ENCODE assay signal across 9 cellular contexts in the genomic region with DNA sequence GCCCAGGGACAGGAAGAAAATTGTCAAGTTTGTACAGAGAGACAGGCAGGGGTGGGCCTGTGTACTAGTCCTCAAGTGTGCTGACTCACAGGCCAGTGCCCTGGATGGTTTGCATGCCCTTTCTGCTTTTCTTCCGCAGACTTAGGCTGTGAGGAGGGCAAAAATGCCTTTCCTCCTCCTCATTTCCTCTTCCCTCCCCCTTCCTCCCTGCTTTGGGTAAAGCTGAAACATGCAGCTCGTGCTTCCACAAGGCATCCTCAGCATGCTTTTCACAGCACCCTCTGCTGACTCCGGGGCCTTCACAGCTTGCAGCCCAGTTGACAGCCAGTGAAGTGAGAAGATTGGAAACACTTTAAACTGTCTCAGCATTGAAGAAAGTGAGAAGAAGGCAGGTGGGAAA.
A peak's percentile ranks its signal among the peaks of the same experiment; 100 is the strongest.
DNase-seq lines count a peak whose midpoint lies in the region; ATAC-seq and TF ChIP-seq lines count a peak whose summit lies in the region.
"Had no signal": no experiment of that assay in that cellular context is flagged by ENCODE, and none has a peak within 500 bp of the region (broad histone marks: within the 10 kb centered on the region; RNA-seq: fewer than 3 reads in every experiment).

No MANE protein-coding gene starts in this region.

- ATAC-seq in upper lobe of right lung = peak; percentile 90
- no peak for ATAC-seq in HG02884 (IDR thresholded peaks at IDR 0.05; ENCODE audit: unreplicated experiment)

- intact Hi-C loops in upper lobe of right lung (cut with DNase I) = no loop called here
- intact Hi-C loops in vagina (cut with DNase I) = no loop called here

- in situ Hi-C loops in brain microvascular endothelial cell (cut with HindIII; ENCODE audit: low pct_ligation_motif_present, low sequenced_read_pairs) = no loop called here

- H3K36me3 ChIP-seq in brain microvascular endothelial cell (replicated peaks) = no peaks in the 10 kb centered on the region
- H3K36me3 ChIP-seq in upper lobe of right lung = no peaks in the 10 kb centered on the region
- H3K36me3 ChIP-seq in vagina = no peaks in the 10 kb centered on the region

- no peak overlapping the region for H3K4me3 ChIP-seq in brain microvascular endothelial cell (ENCODE audit: low read depth, low read length)
- no peak overlapping the region for H3K4me3 ChIP-seq in upper lobe of right lung
- H3K4me3 ChIP-seq in vagina = no peak overlapping the region

- TF ChIP-seq POLR2A in vagina (IDR thresholded peaks at IDR 0.05) = no peak

- H3K27ac ChIP-seq in brain microvascular endothelial cell (peak overlapping the region; percentile 56), upper lobe of right lung (peak overlapping the region; percentile 42), vagina (no peak overlapping the region)

- no peaks in the 10 kb centered on the region for H3K9me3 ChIP-seq in upper lobe of right lung
- H3K9me3 ChIP-seq in vagina = no peaks in the 10 kb centered on the region

- no peaks in the 10 kb centered on the region for H3K27me3 ChIP-seq in brain microvascular endothelial cell (replicated peaks)
- H3K27me3 ChIP-seq in upper lobe of right lung = no peaks in the 10 kb centered on the region
- H3K27me3 ChIP-seq in vagina = no peaks in the 10 kb centered on the region

- DNase-seq in NCI-H82 (lab: John Stamatoyannopoulos, UW) = peak; percentile 40
- no peak for DNase-seq in NCI-H82 treated with DMSO at 0.1 percent for 48 hours (lab: John Stamatoyannopoulos, UW; ENCODE audit: unreplicated experiment)
- DNase-seq in brain microvascular endothelial cell = peak; percentile 95
- peak; percentile 77 for DNase-seq in iPS-NIHi7 (ENCODE audit: extremely low spot score)
- peak; percentile 64 for DNase-seq in upper lobe of right lung
- DNase-seq in NCI-H1436 treated with DMSO at 0.1 percent for 48 hours (lab: John Stamatoyannopoulos, UW) = no peak
- no peak for DNase-seq in vagina (ENCODE audit: extremely low spot score in 2 of 2)
- DNase-seq: activated naive CD8-positive, alpha-beta T cell treated with anti-CD3 and anti-CD28 coated beads, Interleukin-2, amount 10 ng/mL, durations not matched to agents 7 days and 5 days had no signal

- H3K4me1 ChIP-seq in upper lobe of right lung (peaks cover 14% of the 10 kb centered on the region), vagina (peaks cover 14% of the 10 kb centered on the region)

- TF ChIP-seq CTCF in brain microvascular endothelial cell (IDR thresholded peaks at IDR 0.05; ENCODE audit: low read depth, low read length, missing control alignments) (peak; percentile 81), upper lobe of right lung (IDR thresholded peaks at IDR 0.05) (no peak), vagina (IDR thresholded peaks at IDR 0.05) (no peak)

Comparison
In these comparisons a context has a peak if more than half of its experiments do, and no peak if none do; other contexts are left out.
1. DNase-seq: peak in NCI-H82 (single experiment), brain microvascular endothelial cell (single experiment), iPS-NIHi7 (single experiment) and upper lobe of right lung (single experiment); none in NCI-H82 treated with DMSO at 0.1 percent for 48 hours (single experiment), NCI-H1436 treated with DMSO at 0.1 percent for 48 hours (single experiment) and vagina (0 of 2).